18 cellular contexts compared by ENCODE assay signal in genomic region chr10:43254199-43254730, GRCh38. TPM values are rescaled to one million over a fixed set of nuclear protein-coding genes. Genes with fewer than 3 reads are reported as not detected.
DNase-seq lines count a peak whose midpoint lies in the region; ATAC-seq and TF ChIP-seq lines count a peak whose summit lies in the region.
"Had no signal": no experiment of that assay in that cellular context is flagged by ENCODE, and none has a peak within 500 bp of the region (broad histone marks: within the 10 kb centered on the region; RNA-seq: fewer than 3 reads in every experiment).

No MANE protein-coding gene starts in this region.

- TF ChIP-seq POLR2A in adrenal gland (IDR thresholded peaks at IDR 0.05) (no peak), lower leg skin (IDR thresholded peaks at IDR 0.05) (no peak), stomach (IDR thresholded peaks at IDR 0.05) (no peak)

- no peak overlapping the region for H3K27ac ChIP-seq in adrenal gland
- no peak overlapping the region for H3K27ac ChIP-seq in stomach
- H3K27ac ChIP-seq: HL-60 had no signal

- H3K27me3 ChIP-seq in adrenal gland (no peaks in the 10 kb centered on the region), stomach (peaks cover 0 to 16% (median 0%) of the 10 kb centered on the region in 3 donors)

- intact Hi-C loops in adrenal gland (cut with DNase I) = no loop called here
- intact Hi-C loops in lower leg skin (cut with DNase I; ENCODE audit: low total_unique reads) = no loop called here
- intact Hi-C loops in stomach (cut with DNase I; ENCODE audit: low total_unique reads) = no loop called here

- no peaks in the 10 kb centered on the region for H3K36me3 ChIP-seq in adrenal gland (replicated peaks in 1 of 2)
- H3K36me3 ChIP-seq in stomach = no peaks in the 10 kb centered on the region

- H3K9me3 ChIP-seq in adrenal gland (replicated peaks in 1 of 3) (no peaks in the 10 kb centered on the region), stomach (no peaks in the 10 kb centered on the region)

- no peak overlapping the region for H3K4me3 ChIP-seq in adrenal gland
- no peak overlapping the region for H3K4me3 ChIP-seq in lower leg skin (ENCODE audit: low read depth, poor library complexity, severe bottlenecking)
- no peak overlapping the region for H3K4me3 ChIP-seq in stomach

- peak; percentile 61 for DNase-seq in activated effector memory CD4-positive, alpha-beta T cell treated with anti-CD3 and anti-CD28 coated beads, Interleukin-2, amount 50 U/mL, for 16 hours
- DNase-seq in activated effector memory CD4-positive, alpha-beta T cell treated with Interleukin-2 at 50 U/mL for 16 hours = no peak
- DNase-seq in adrenal gland = peak in 4 of 7 donors; percentile 10 to 48 (median 17)
- peak; percentile 10 to 82 for DNase-seq in lower leg skin (ENCODE audit: low spot score in 2 of 2)
- DNase-seq in stomach = peak; percentile 23
- no peak for DNase-seq in DMS53 (lab: John Stamatoyannopoulos, UW)
- DNase-seq: ACHN; amniotic stem cell; COR-L47; GF-D8; glutamatergic neuron; Karpas-422; naive B cell; NCI-H1417 treated with DMSO at 0.1 percent for 48 hours; stimulated activated CD4-positive, alpha-beta T cell treated with anti-CD3 and anti-CD28 coated beads, Interleukin-4, amount 100 ng/mL, for 4 hours had no signal

- 85 to 90% (median 85%) methylated on average over 8 to 12 of the region's 12 CpGs for WGBS in adrenal gland, 4 donors
- 80% methylated on average over 10 to 12 of the region's 12 CpGs for WGBS in lower leg skin, 2 donors
- 65 to 80% (median 79%) methylated on average over 8 to 12 of the region's 12 CpGs for WGBS in stomach, 5 donors

- TF ChIP-seq EP300 in stomach (IDR thresholded peaks at IDR 0.05) = no peak

- H3K4me1 ChIP-seq in adrenal gland (replicated peaks in 1 of 2) (peaks cover 0 to 6% of the 10 kb centered on the region in 2 donors), stomach (no peaks in the 10 kb centered on the region)

- no peak for ATAC-seq in GM18520 (IDR thresholded peaks at IDR 0.05; ENCODE audit: unreplicated experiment)
- ATAC-seq in GM19351 (IDR thresholded peaks at IDR 0.05; ENCODE audit: unreplicated experiment) = no peak

- TF ChIP-seq CTCF in adrenal gland (IDR thresholded peaks at IDR 0.05) (no peak), lower leg skin (IDR thresholded peaks at IDR 0.05) (no peak), stomach (IDR thresholded peaks at IDR 0.05) (no peak)

RNA-seq across cellular contexts. Expression of gene RASGEF1A, which starts 12.6 kb away (rescaled TPM):
- 1 to 10 TPM; 1.0 to 8.1 (median 2.4) TPM for total RNA-seq in adrenal gland
- 10 to 100 TPM in 1 of 3 donors, 1 to 10 TPM in 1, under 1 TPM in 1; 0.98 to 11.3 (median 2.0) TPM for polyA plus RNA-seq in adrenal gland
- total RNA-seq in lower leg skin = 1 to 10 TPM in 3 of 4 donors, under 1 TPM in 1; 0.15 to 3.3 (median 1.6) TPM
- 1 to 10 TPM in 1 of 5 donors, under 1 TPM in 2, not detected in 2; 0.55 to 2.9 (median 0.87) TPM for total RNA-seq in stomach
- polyA plus RNA-seq in stomach = under 1 TPM; 0.46 to 0.70 (median 0.68) TPM

Comparison
In these comparisons a context has a peak if more than half of its experiments do, and no peak if none do; other contexts are left out.
1. DNase-seq: peak in activated effector memory CD4-positive, alpha-beta T cell treated with anti-CD3 and anti-CD28 coated beads, Interleukin-2, amount 50 U/mL, for 16 hours (single experiment), adrenal gland (4 of 7), lower leg skin (2 of 2) and stomach (single experiment); none in activated effector memory CD4-positive, alpha-beta T cell treated with Interleukin-2 at 50 U/mL for 16 hours (single experiment) and DMS53 (single experiment).